16 cellular contexts compared by ENCODE assay signal in the genomic region with DNA sequence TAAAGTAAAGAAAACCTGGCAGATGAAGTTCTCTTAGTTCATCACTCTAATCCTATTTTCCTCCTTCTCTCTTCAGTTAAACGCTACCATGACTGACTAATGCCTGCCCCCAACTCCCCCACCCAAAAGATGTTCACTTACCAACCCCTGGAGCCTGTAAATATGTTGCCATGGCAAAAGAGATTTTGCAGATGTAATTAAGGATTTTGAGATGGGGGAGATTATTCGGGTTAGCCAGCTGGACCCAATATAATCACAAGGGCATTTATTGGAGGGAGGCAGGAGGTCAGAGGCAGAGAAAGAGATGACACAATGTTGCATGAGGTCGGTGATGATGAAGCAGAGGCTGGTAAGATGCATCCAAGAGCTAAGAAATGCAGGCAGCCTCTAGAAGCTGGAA.
DNase-seq lines count a peak whose midpoint lies in the region; ATAC-seq and TF ChIP-seq lines count a peak whose summit lies in the region.
"Had no signal": no experiment of that assay in that cellular context is flagged by ENCODE, and none has a peak within 500 bp of the region (broad histone marks: within the 10 kb centered on the region; RNA-seq: fewer than 3 reads in every experiment).

No MANE protein-coding gene starts in this region.

- H3K36me3 ChIP-seq in GM23338 (ENCODE audit: insufficient read depth) (no peaks in the 10 kb centered on the region), endodermal cell (ENCODE audit: control insufficient read depth, insufficient read depth, low read length) (no peaks in the 10 kb centered on the region)
- H3K36me3 ChIP-seq: BE2C, HAP-1 had no signal

- H3K9me3 Mint-ChIP-seq in GM23338 (no peaks in the 10 kb centered on the region), endodermal cell (peaks cover 2% of the 10 kb centered on the region)
- H3K9me3 Mint-ChIP-seq: CD4-positive, CD25-positive, alpha-beta regulatory T cell; CD8-positive, alpha-beta memory T cell had no signal

- H3F3A ChIP-seq in GM23338 (replicated peaks; ENCODE audit: low read depth), result no peaks in the 10 kb centered on the region

- H3K36me3 Mint-ChIP-seq in GM23338 (ENCODE audit: low read depth) (no peaks in the 10 kb centered on the region), endodermal cell (ENCODE audit: low read depth) (no peaks in the 10 kb centered on the region)
- H3K36me3 Mint-ChIP-seq: CD4-positive, CD25-positive, alpha-beta regulatory T cell had no signal

- H3K4me3 ChIP-seq in GM23338 (no peak overlapping the region), endodermal cell (ENCODE audit: low read length) (peak overlapping the region; percentile 44)
- H3K4me3 ChIP-seq: HAP-1 had no signal

- H3K4me1 ChIP-seq in GM23338 (ENCODE audit: insufficient read depth) (0 out of 2 replicates have a peak, but pooled peaks cover 3% of the 10 kb centered on the region), endodermal cell (ENCODE audit: control insufficient read depth, insufficient read depth, low read length) (peaks cover 28% of the 10 kb centered on the region)
- H3K4me1 ChIP-seq: BE2C had no signal

- 92% methylated on average over 2 to 3 of the region's 3 CpGs for WGBS in endodermal cell (ENCODE audit: insufficient coverage in 1 of 2, insufficient read length in 1 of 2), 2 experiments

- no peaks in the 10 kb centered on the region for H3K9me3 ChIP-seq in endodermal cell (ENCODE audit: control insufficient read depth, low read length)
- H3K9me3 ChIP-seq: BE2C, HAP-1 had no signal

- H3K79me2 ChIP-seq in GM23338 (replicated peaks; ENCODE audit: insufficient read depth), result no peaks in the 10 kb centered on the region

- no peaks in the 10 kb centered on the region for H4K20me1 ChIP-seq in GM23338 (replicated peaks; ENCODE audit: insufficient read depth)

- H3K4me1 Mint-ChIP-seq in GM23338 (peaks cover 25% of the 10 kb centered on the region), endodermal cell (peaks cover 47% of the 10 kb centered on the region)

- no peak overlapping the region for H3K27ac Mint-ChIP-seq in GM23338
- no peak overlapping the region for H3K27ac Mint-ChIP-seq in endodermal cell
- H3K27ac Mint-ChIP-seq: CD4-positive, CD25-positive, alpha-beta regulatory T cell had no signal

- H3K4me3 Mint-ChIP-seq in GM23338 (no peak overlapping the region), endodermal cell (no peak overlapping the region)
- H3K4me3 Mint-ChIP-seq: CD4-positive, CD25-positive, alpha-beta regulatory T cell; CD8-positive, alpha-beta memory T cell had no signal

- TF ChIP-seq CTCF in GM23338 (conservative IDR thresholded peaks at IDR 0.05; ENCODE audit: low read depth in 2 of 2), result no peak
- TF ChIP-seq CTCF in endodermal cell (conservative IDR thresholded peaks at IDR 0.05), result no peak

- ATAC-seq in GM23338 (no peak), HG02763 (IDR thresholded peaks at IDR 0.05; ENCODE audit: unreplicated experiment) (no peak)

- H3K27me3 Mint-ChIP-seq in GM23338 (ENCODE audit: insufficient read depth, low read depth, poor library complexity) (no peaks in the 10 kb centered on the region), endodermal cell (ENCODE audit: insufficient read depth) (no peaks in the 10 kb centered on the region)

- no peaks in the 10 kb centered on the region for H3K9me2 ChIP-seq in GM23338 (ENCODE audit: insufficient read depth)

- H3K27ac ChIP-seq in GM23338 (ENCODE audit: low read depth) (no peak overlapping the region), endodermal cell (ENCODE audit: low read depth, low read length) (no peak overlapping the region)

- peak overlapping the region; percentile 52; the same call in 1 of the 2 replicates for H2AFZ ChIP-seq in GM23338

- peak; percentile 62 for DNase-seq in D341Med (ENCODE audit: low spot score)
- no peak for DNase-seq in GM23338 (ENCODE audit: low spot score)
- DNase-seq in NCI-H82 treated with DMSO at 0.1 percent for 48 hours (lab: John Stamatoyannopoulos, UW; ENCODE audit: unreplicated experiment), result peak; percentile 100
- no peak for DNase-seq in endodermal cell
- DNase-seq in 8988T, result no peak
- DNase-seq: ACHN; BE2C; C1 segment of cervical spinal cord; CD4-positive, CD25-positive, alpha-beta regulatory T cell; CD8-positive, alpha-beta memory T cell; COR-L47; DMS153; DMS79 treated with DMSO at 0.1 percent for 48 hours; GF-D8 had no signal

- H3K27me3 ChIP-seq in GM23338 (ENCODE audit: insufficient read depth) (no peaks in the 10 kb centered on the region), endodermal cell (ENCODE audit: control insufficient read depth, insufficient read depth, low read length, poor library complexity, severe bottlenecking) (no peaks in the 10 kb centered on the region)
- H3K27me3 ChIP-seq: BE2C had no signal

- H3K4me2 ChIP-seq in GM23338, result no peak overlapping the region

- H3K9ac ChIP-seq in endodermal cell (ENCODE audit: extremely low read depth, low read length, poor library complexity, severe bottlenecking), result no peak overlapping the region

TF ChIP-seq in GM23338, 12 proteins besides CTCF, POLR2A, EP300 and RAD21:
- TF ChIP-seq CREB1 (CRISPR knock-in tag; IDR thresholded peaks at IDR 0.05; ENCODE audit: low read depth), result no peak

Comparison
In these comparisons a context has a peak if more than half of its experiments do, and no peak if none do; other contexts are left out.
1. DNase-seq: peak in D341Med (single experiment) and NCI-H82 treated with DMSO at 0.1 percent for 48 hours (single experiment); none in GM23338 (single experiment), endodermal cell (single experiment) and 8988T (single experiment).